Comparison of ENCODE assay signal across 17 cellular contexts in the genomic region with DNA sequence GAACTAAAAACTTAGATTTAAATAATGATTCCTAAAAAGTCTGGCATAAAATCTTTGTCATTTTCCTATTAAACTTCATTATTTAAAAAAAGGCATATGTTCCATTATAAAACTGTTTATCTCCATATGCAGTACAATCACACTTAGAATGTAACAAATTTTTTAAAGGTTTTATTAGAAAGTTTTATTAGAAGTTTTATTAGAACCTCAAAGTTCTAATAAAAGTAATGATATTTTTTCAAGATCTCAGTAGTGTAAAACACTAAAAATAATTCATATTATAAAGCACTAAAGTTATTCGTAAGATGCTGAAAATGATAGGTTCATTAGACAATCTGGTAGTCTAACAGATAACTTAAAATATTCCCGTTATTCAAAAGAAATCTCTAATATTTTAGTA. TPM values are rescaled to one million over a fixed set of nuclear protein-coding genes. Genes with fewer than 3 reads are reported as not detected.
DNase-seq lines count a peak whose midpoint lies in the region; ATAC-seq, FAIRE-seq and TF ChIP-seq lines count a peak whose summit lies in the region.
"Had no signal": no experiment of that assay in that cellular context is flagged by ENCODE, and none has a peak within 500 bp of the region (broad histone marks: within the 10 kb centered on the region; RNA-seq: fewer than 3 reads in every experiment).

No MANE protein-coding gene starts in this region.

- TF ChIP-seq POLR2A in HepG2 (IDR thresholded peaks at IDR 0.05; ENCODE audit: insufficient read depth in 1 of 2, low read depth in 2 of 2, low read length in 2 of 2) = no peak

- DNase-seq in RCC 7860 (ENCODE audit: low spot score) = no peak
- no peak for DNase-seq in kidney
- DNase-seq in HepG2 (ENCODE audit: low spot score) = no peak
- no peak for DNase-seq in COR-L47 (lab: John Stamatoyannopoulos, UW)
- DNase-seq: AML-193; CD4-positive, alpha-beta T cell; DMS153; DMS79; GF-D8; HCEC 1CT had no signal

- H3K9ac ChIP-seq in kidney (ENCODE audit: low read length in 2 of 2) = no peak overlapping the region
- H3K9ac ChIP-seq in HepG2 (ENCODE audit: insufficient read depth, low read depth, low read length) = no peak overlapping the region

- H3K4me1 ChIP-seq in kidney (ENCODE audit: control insufficient read depth in 1 of 2, insufficient read depth in 1 of 2, low read depth in 1 of 2, low read length in 2 of 2) (no peaks in the 10 kb centered on the region), HepG2 (ENCODE audit: insufficient read depth, low read length) (peaks cover 8% of the 10 kb centered on the region)
- H3K4me1 ChIP-seq: A549 had no signal

- TF ChIP-seq CTCF in kidney (IDR thresholded peaks at IDR 0.05; ENCODE audit: borderline replicate concordance, extremely low read depth, insufficient read depth) = no peak
- TF ChIP-seq CTCF in HepG2 (CRISPR knock-in tag; IDR thresholded peaks at IDR 0.05) = no peak

- ATAC-seq in HepG2 = no peak
- no peak for ATAC-seq in HG03280 (IDR thresholded peaks at IDR 0.05; ENCODE audit: unreplicated experiment)
- no peak for ATAC-seq in HG03159 (IDR thresholded peaks at IDR 0.05; ENCODE audit: unreplicated experiment)
- ATAC-seq: A549, GM23338 had no signal

- H2AFZ ChIP-seq in HepG2 (ENCODE audit: low read length) = no peak overlapping the region
- H2AFZ ChIP-seq: GM23338 had no signal

- no TSS peak for BruUV-seq in HepG2 (replicated peaks; lab: Mats Ljungman, UMichigan)

- no peak overlapping the region for H3K27ac ChIP-seq in kidney (ENCODE audit: low read depth in 2 of 2, low read length in 2 of 2)
- no peak overlapping the region for H3K27ac ChIP-seq in HepG2 (ENCODE audit: extremely low read length, insufficient read depth, low read length)
- H3K27ac ChIP-seq: A549, C4-2B had no signal

- no peaks in the 10 kb centered on the region for H3K27me3 ChIP-seq in HepG2 (ENCODE audit: control insufficient read depth in 1 of 2, insufficient read depth in 2 of 2, low read length in 2 of 2)

- no peaks in the 10 kb centered on the region for H4K20me1 ChIP-seq in HepG2 (ENCODE audit: insufficient read depth, low read length)

- intact Hi-C loops in kidney (cut with DNase I) (no loop called here), HepG2 (cut with micrococcal nuclease; ENCODE audit: unreplicated experiment) (no loop called here)

- H3K36me3 ChIP-seq in kidney (ENCODE audit: control insufficient read depth in 1 of 2, insufficient read depth in 2 of 2, low read length in 2 of 2) = no peaks in the 10 kb centered on the region
- no peaks in the 10 kb centered on the region; a peak in 1 of 5 replicates for H3K36me3 ChIP-seq in HepG2 (replicated peaks in 1 of 2; ENCODE audit: control insufficient read depth in 1 of 2, insufficient read depth in 2 of 2, low read length in 2 of 2)

- no peak for TF ChIP-seq RAD21 in HepG2 (CRISPR knock-in tag; IDR thresholded peaks at IDR 0.05)

- H3K79me2 ChIP-seq in HepG2 (ENCODE audit: insufficient read depth, low read length) = peaks cover 11% of the 10 kb centered on the region

- POLR2A ChIA-PET in HepG2 (lab: Yijun Ruan, JAX) = no interaction called here

- WGBS in HepG2 (ENCODE audit: low lambda C conversion rate) = 94% methylated on average over 2 of the region's 2 CpGs

- CTCF ChIA-PET in HepG2 (lab: Yijun Ruan, JAX; ENCODE audit: low intra/inter-chr PET ratio, low total read pairs) = no interaction called here

- in situ Hi-C loops in HepG2 (cut with HindIII; ENCODE audit: extremely low pct_ligation_motif_present, low pct_unique_long_range_greater_than_20kb) = no loop called here

- FAIRE-seq in RCC 7860 (lab: Jason Lieb, UNC) = peak; percentile 76
- peak; percentile 87 for FAIRE-seq in colon (lab: Jason Lieb, UNC)
- peak; percentile 79 for FAIRE-seq in kidney (lab: Jason Lieb, UNC)
- FAIRE-seq in HepG2 (lab: Jason Lieb, UNC) = no peak
- FAIRE-seq: H54 had no signal

- H3K9me3 ChIP-seq in kidney (ENCODE audit: control insufficient read depth in 1 of 2, low read length in 2 of 2) (peaks cover 0 to 17% of the 10 kb centered on the region in 2 donors), HepG2 (ENCODE audit: low read length) (peaks cover 21% of the 10 kb centered on the region; the same call in 1 of the 2 replicates)

- no peak overlapping the region for H3K4me2 ChIP-seq in HepG2 (ENCODE audit: low read depth, low read length)
- H3K4me2 ChIP-seq: A549, GM23338 had no signal

- no peak for TF ChIP-seq EP300 in HepG2 (IDR thresholded peaks at IDR 0.05; ENCODE audit: low read depth in 2 of 2, low read length in 2 of 2)
- no peak for TF ChIP-seq EP300 in HepG2 (CRISPR knock-in tag; IDR thresholded peaks at IDR 0.05; ENCODE audit: borderline replicate concordance)

- H3K4me3 ChIP-seq in kidney (ENCODE audit: low read length in 2 of 2) = no peak overlapping the region
- H3K4me3 ChIP-seq in HepG2 (replicated peaks in 1 of 3; ENCODE audit: insufficient read depth in 1 of 3, low read depth in 2 of 3, low read length in 3 of 3) = no peak overlapping the region
- H3K4me3 ChIP-seq: A549, GM23338 had no signal

TF ChIP-seq in HepG2, 621 proteins besides CTCF, POLR2A, EP300 and RAD21 (continues in another document):
- TF ChIP-seq, protein P1, sequence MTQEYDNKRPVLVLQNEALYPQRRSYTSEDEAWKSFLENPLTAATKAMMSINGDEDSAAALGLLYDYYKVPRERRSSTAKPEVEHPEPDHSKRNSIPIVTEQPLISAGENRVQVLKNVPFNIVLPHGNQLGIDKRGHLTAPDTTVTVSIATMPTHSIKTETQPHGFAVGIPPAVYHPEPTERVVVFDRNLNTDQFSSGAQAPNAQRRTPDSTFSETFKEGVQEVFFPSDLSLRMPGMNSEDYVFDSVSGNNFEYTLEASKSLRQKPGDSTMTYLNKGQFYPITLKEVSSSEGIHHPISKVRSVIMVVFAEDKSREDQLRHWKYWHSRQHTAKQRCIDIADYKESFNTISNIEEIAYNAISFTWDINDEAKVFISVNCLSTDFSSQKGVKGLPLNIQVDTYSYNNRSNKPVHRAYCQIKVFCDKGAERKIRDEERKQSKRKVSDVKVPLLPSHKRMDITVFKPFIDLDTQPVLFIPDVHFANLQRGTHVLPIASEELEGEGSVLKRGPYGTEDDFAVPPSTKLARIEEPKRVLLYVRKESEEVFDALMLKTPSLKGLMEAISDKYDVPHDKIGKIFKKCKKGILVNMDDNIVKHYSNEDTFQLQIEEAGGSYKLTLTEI (CRISPR knock-in tag; conservative IDR thresholded peaks at IDR 0.05) = no peak
- TF ChIP-seq RFXAP (CRISPR knock-in tag; IDR thresholded peaks at IDR 0.05; ENCODE audit: borderline replicate concordance) (no peak), NFRKB (IDR thresholded peaks at IDR 0.05) (no peak), ATF7-NPFF (CRISPR knock-in tag; IDR thresholded peaks at IDR 0.05; ENCODE audit: low read depth) (no peak), MIER3 (CRISPR knock-in tag; IDR thresholded peaks at IDR 0.05; ENCODE audit: borderline replicate concordance) (no peak), ZNF441 (CRISPR knock-in tag; IDR thresholded peaks at IDR 0.05; ENCODE audit: borderline replicate concordance) (no peak), KLF15 (CRISPR knock-in tag; IDR thresholded peaks at IDR 0.05; ENCODE audit: borderline replicate concordance) (no peak), ZFP90 (CRISPR knock-in tag; IDR thresholded peaks at IDR 0.05; ENCODE audit: borderline replicate concordance) (no peak), ZSCAN12 (CRISPR knock-in tag; IDR thresholded peaks at IDR 0.05) (no peak), HOXA3 (CRISPR knock-in tag; IDR thresholded peaks at IDR 0.05) (no peak), ELF4 (CRISPR knock-in tag; IDR thresholded peaks at IDR 0.05; ENCODE audit: borderline replicate concordance) (no peak), ZNF20 (CRISPR knock-in tag; IDR thresholded peaks at IDR 0.05) (no peak), PHF20 (CRISPR knock-in tag; IDR thresholded peaks at IDR 0.05) (no peak), ZBTB38 (CRISPR knock-in tag; IDR thresholded peaks at IDR 0.05) (no peak), HDAC1 (CRISPR knock-in tag; IDR thresholded peaks at IDR 0.05) (no peak)
- TF ChIP-seq, protein P2, sequence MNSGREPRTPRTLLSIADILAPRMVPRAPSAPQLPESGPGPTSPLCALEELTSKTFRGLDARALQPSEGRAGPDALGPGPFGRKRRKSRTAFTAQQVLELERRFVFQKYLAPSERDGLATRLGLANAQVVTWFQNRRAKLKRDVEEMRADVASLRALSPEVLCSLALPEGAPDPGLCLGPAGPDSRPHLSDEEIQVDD (CRISPR knock-in tag; IDR thresholded peaks at IDR 0.05; ENCODE audit: borderline replicate concordance) = no peak

RNA-seq across cellular contexts. Expression of a gene that starts 43.6 kb away (rescaled TPM):
- total RNA-seq in kidney = 36.4 TPM
- 30.9 TPM for polyA plus RNA-seq in kidney (ENCODE audit: insufficient read depth, low read depth, low replicate concordance)
- total RNA-seq in HepG2 (2016; rRNA removed; fragmentation: Illumina TruSeq; extraction: Trizol) = 40.3 and 47.2 TPM in 2 replicates
- total RNA-seq in HepG2 (2016; cell fraction: cytosol; rRNA removed; fragmentation: Illumina TruSeq; extraction: Trizol; ENCODE audit: low read depth) = 30.6 and 31.1 TPM in 2 replicates
- 41.0 and 43.9 TPM in 2 replicates for total RNA-seq in HepG2 (2016; cell fraction: insoluble cytoplasmic fraction; rRNA removed; fragmentation: Illumina TruSeq; extraction: Trizol)
- total RNA-seq in HepG2 (2016; cell fraction: membrane; rRNA removed; fragmentation: Illumina TruSeq; extraction: Trizol) = 32.9 and 34.9 TPM in 2 replicates
- total RNA-seq in HepG2 (2016; cell fraction: nucleus; rRNA removed; fragmentation: Illumina TruSeq; extraction: Trizol) = 55.8 and 63.0 TPM in 2 replicates
- polyA plus RNA-seq in HepG2 (2011; rRNA removed) = 33.5 and 34.6 TPM in 2 replicates
- polyA plus RNA-seq in HepG2 (2011; cell fraction: cytosol; rRNA removed) = 26.4 and 27.2 TPM in 2 replicates
- polyA plus RNA-seq in HepG2 (2011; cell fraction: nucleus; rRNA removed) = 68.1 and 72.9 TPM in 2 replicates
- polyA plus RNA-seq in HepG2 (2012) = 36.1 and 39.1 TPM in 2 replicates
- 21.5 and 22.5 TPM in 2 replicates for polyA plus RNA-seq in HepG2 (2016; cell fraction: cytosol; fragmentation: Illumina TruSeq; extraction: Trizol; ENCODE audit: low read depth)
- polyA plus RNA-seq in HepG2 (2016; cell fraction: insoluble cytoplasmic fraction; fragmentation: Illumina TruSeq; extraction: Trizol; ENCODE audit: low read depth) = 32.0 and 34.5 TPM in 2 replicates
- 24.3 and 28.2 TPM in 2 replicates for polyA plus RNA-seq in HepG2 (2016; cell fraction: membrane; fragmentation: Illumina TruSeq; extraction: Trizol; ENCODE audit: low read depth)
- polyA plus RNA-seq in HepG2 (2016; cell fraction: nucleus; fragmentation: Illumina TruSeq; extraction: Trizol; ENCODE audit: insufficient read depth, low read depth) = 64.9 and 65.5 TPM in 2 replicates
- polyA minus RNA-seq in HepG2 (2011; rRNA and poly(A)+ RNA removed; ENCODE audit: low replicate concordance) = 52.6 and 104 TPM in 2 replicates
- polyA minus RNA-seq in HepG2 (2011; cell fraction: cytosol; rRNA and poly(A)+ RNA removed) = 16.2 and 16.5 TPM in 2 replicates
- 83.4 and 88.0 TPM in 2 replicates for polyA minus RNA-seq in HepG2 (2011; cell fraction: nucleus; rRNA and poly(A)+ RNA removed)
